In genomic region chr9:75539558-75539957, GRCh38 we compare ENCODE assay signal across 24 cellular contexts.
"Had no signal": no experiment of that assay in that cellular context is flagged by ENCODE, and none has a peak within 500 bp of the region (broad histone marks: within the 10 kb centered on the region; RNA-seq: fewer than 3 reads in every experiment).

No MANE protein-coding gene starts in this region.

- H3K4me3 ChIP-seq: cardiac muscle cell, K562 had no signal

- H3K9me3 Mint-ChIP-seq: activated naive CD4-positive, alpha-beta T cell treated with anti-CD3 and anti-CD28 coated beads for 36 hours; activated naive CD8-positive, alpha-beta T cell treated with anti-CD3 and anti-CD28 coated beads for 36 hours; activated T-cell treated with anti-CD3 and anti-CD28 coated beads, Interleukin-2, amount 50 U/mL, for 4 hours had no signal

- H3K4me1 Mint-ChIP-seq: activated naive CD8-positive, alpha-beta T cell treated with anti-CD3 and anti-CD28 coated beads for 36 hours; T-helper 17 cell had no signal

- DNase-seq: activated CD4-positive, alpha-beta T cell treated with anti-CD3 and anti-CD28 coated beads for 48 hours; activated CD4-positive, alpha-beta T cell treated with anti-CD3 and anti-CD28 coated beads, Interleukin-2, amount 50 U/mL, for 4 hours; activated CD4-positive, CD25-positive, alpha-beta regulatory T cell treated with anti-CD3 and anti-CD28 coated beads, Interleukin-2, amount 50 U/mL, for 72 hours; activated effector memory CD4-positive, alpha-beta T cell treated with anti-CD3 and anti-CD28 coated beads, Interleukin-2, amount 50 U/mL, for 16 hours; activated naive CD4-positive, alpha-beta T cell treated with anti-CD3 and anti-CD28 coated beads for 36 hours; activated naive CD8-positive, alpha-beta T cell treated with anti-CD3 and anti-CD28 coated beads for 36 hours; activated T-cell treated with anti-CD3 and anti-CD28 coated beads, Interleukin-2, amount 50 U/mL, for 4 hours; brain microvascular endothelial cell; Karpas-422; NCI-H1105 treated with DMSO at 0.1 percent for 48 hours; NCI-H1436 treated with DMSO at 0.1 percent for 48 hours; NCI-H187; NCI-H2081; NCI-H69; NK-92 treated with Interleukin-12 subunit alpha and Interleukin-12 subunit beta, amount 100 ng/mL, for 24 hours; OCI-M1; RPMI8226; SHP77; T-helper 17 cell; T-helper 9 cell had no signal

- H3K27me3 Mint-ChIP-seq: T-helper 17 cell had no signal

- H3K36me3 Mint-ChIP-seq: activated naive CD8-positive, alpha-beta T cell treated with anti-CD3 and anti-CD28 coated beads for 36 hours had no signal

- H3K36me3 ChIP-seq: brain microvascular endothelial cell, cardiac muscle cell had no signal

- H3K27ac ChIP-seq: brain microvascular endothelial cell, cardiac muscle cell had no signal

- H3K27ac Mint-ChIP-seq: activated naive CD4-positive, alpha-beta T cell treated with anti-CD3 and anti-CD28 coated beads for 36 hours; activated naive CD8-positive, alpha-beta T cell treated with anti-CD3 and anti-CD28 coated beads for 36 hours; T-helper 17 cell; WTC11 had no signal

- H3K4me3 Mint-ChIP-seq: activated naive CD4-positive, alpha-beta T cell treated with anti-CD3 and anti-CD28 coated beads for 36 hours; activated naive CD8-positive, alpha-beta T cell treated with anti-CD3 and anti-CD28 coated beads for 36 hours; activated T-cell treated with anti-CD3 and anti-CD28 coated beads, Interleukin-2, amount 50 U/mL, for 4 hours; T-helper 17 cell; WTC11 had no signal

- ATAC-seq: activated T-cell treated with anti-CD3 and anti-CD28 coated beads, Interleukin-2, amount 50 U/mL, for 4 hours; K562; Panc1; T-helper 17 cell; WTC11 had no signal

- H3K27me3 ChIP-seq: brain microvascular endothelial cell, cardiac muscle cell had no signal
